8 cellular contexts compared by ENCODE assay signal in genomic region chr4:186587416-186588018, GRCh38. TPM values are rescaled to one million over a fixed set of nuclear protein-coding genes. Genes with fewer than 3 reads are reported as not detected.
DNase-seq lines count a peak whose midpoint lies in the region; TF ChIP-seq lines count a peak whose summit lies in the region.

No MANE protein-coding gene starts in this region.

- H3K56ac ChIP-seq in H9 (ENCODE audit: insufficient read length, low read depth, low read length): no peak overlapping the region

- H3K23me2 ChIP-seq in H9 (ENCODE audit: insufficient read length, low read depth, low read length, poor library complexity, severe bottlenecking): no peaks in the 10 kb centered on the region

- peak; percentile 41 for DNase-seq in NCI-H2196 (lab: John Stamatoyannopoulos, UW; ENCODE audit: unreplicated experiment)
- DNase-seq in NCI-H2196 treated with DMSO at 0.1 percent for 48 hours (lab: John Stamatoyannopoulos, UW; ENCODE audit: unreplicated experiment): no peak
- peak; percentile 42 for DNase-seq in H9
- peak; percentile 36 for DNase-seq in NCI-H460 (ENCODE audit: extremely low read depth, low read depth)
- peak; percentile 79 for DNase-seq in activated CD8-positive, alpha-beta memory T cell treated with anti-CD3 and anti-CD28 coated beads, Interleukin-2, amount 50 U/mL, for 48 hours
- no peak for DNase-seq in esophagus squamous epithelium (lab: John Stamatoyannopoulos, UW)
- peak; percentile 73 for DNase-seq in neural crest cell (ENCODE audit: low read depth, low spot score)
- DNase-seq in testis: peak; percentile 89

- no peak overlapping the region for H2BK120ac ChIP-seq in H9 (ENCODE audit: low read depth, low read length, poor library complexity, severe bottlenecking)

- no peak overlapping the region for H4K8ac ChIP-seq in H9 (replicated peaks; ENCODE audit: insufficient read length, low read depth, low read length)

- H3K36me3 Mint-ChIP-seq in H9 (ENCODE audit: insufficient read depth in 1 of 3, low read depth in 3 of 3) (peaks cover 25 to 68% (median 65%) of the 10 kb centered on the region in 3 experiments), neural crest cell (ENCODE audit: low read depth) (peaks cover 21% of the 10 kb centered on the region)

- no peak overlapping the region for H3K18ac ChIP-seq in H9 (ENCODE audit: insufficient read length, low read depth, low read length)

- no peaks in the 10 kb centered on the region for H4K20me1 ChIP-seq in H9 (ENCODE audit: control insufficient read depth, insufficient read depth, insufficient read length)

- no peak overlapping the region for H2BK15ac ChIP-seq in H9 (ENCODE audit: low read depth, low read length)

- H3K4me1 Mint-ChIP-seq in H9 (peaks cover 5 to 9% of the 10 kb centered on the region in 2 experiments), neural crest cell (peaks cover 17% of the 10 kb centered on the region)

- intact Hi-C loops in esophagus squamous epithelium (cut with DNase I): loop anchor here (5.0 kb wide), 1 partner anchor 290 kb away; no protein-coding TSS in a partner anchor
- intact Hi-C loops in testis (cut with DNase I; ENCODE audit: low total_unique reads): loop anchor here (10.0 kb wide), 1 partner anchor 103 kb away; no protein-coding TSS in a partner anchor

- no peak overlapping the region for H3K23ac ChIP-seq in H9 (ENCODE audit: insufficient read length, low read depth, low read length)

- H3K27ac ChIP-seq in H9 (ENCODE audit: insufficient read length, low read depth, low read length) (no peak overlapping the region), esophagus squamous epithelium (no peak overlapping the region), testis (no peak overlapping the region)

- H4K91ac ChIP-seq in H9 (ENCODE audit: insufficient read length, low read depth, low read length): no peak overlapping the region

- H3K27me3 ChIP-seq in H9 (ENCODE audit: insufficient read depth, low read length) (no peaks in the 10 kb centered on the region), esophagus squamous epithelium (no peaks in the 10 kb centered on the region), testis (no peaks in the 10 kb centered on the region)

- peak; percentile 96 for TF ChIP-seq CTCF in H9 (conservative IDR thresholded peaks at IDR 0.05)
- TF ChIP-seq CTCF in esophagus squamous epithelium (IDR thresholded peaks at IDR 0.05): peak; percentile 59 to 95 (median 78)
- peak; percentile 97 for TF ChIP-seq CTCF in neural crest cell (conservative IDR thresholded peaks at IDR 0.05)
- TF ChIP-seq CTCF in testis (IDR thresholded peaks at IDR 0.05): peak; percentile 82 to 89 (median 82)

- H3K79me2 ChIP-seq in H9 (ENCODE audit: insufficient read depth, low read length): no peaks in the 10 kb centered on the region

- no peak overlapping the region for H3K14ac ChIP-seq in H9 (ENCODE audit: insufficient read depth, low read length)

- H3K27ac Mint-ChIP-seq in H9 (no peak overlapping the region), neural crest cell (ENCODE audit: unreplicated experiment) (no peak overlapping the region)

- H3K79me1 ChIP-seq in H9 (ENCODE audit: insufficient read depth, low read depth, low read length, poor library complexity, severe bottlenecking): no peaks in the 10 kb centered on the region

- H3K4me1 ChIP-seq in H9 (ENCODE audit: insufficient read depth, low read length): no peaks in the 10 kb centered on the region
- H3K4me1 ChIP-seq in esophagus squamous epithelium: no peaks in the 10 kb centered on the region
- no peaks in the 10 kb centered on the region for H3K4me1 ChIP-seq in testis

- H3K4ac ChIP-seq in H9 (ENCODE audit: low read depth, low read length): no peak overlapping the region

- no peak overlapping the region for H3K4me3 Mint-ChIP-seq in H9
- H3K4me3 Mint-ChIP-seq in neural crest cell: no peak overlapping the region

- TF ChIP-seq POLR2A in esophagus squamous epithelium (IDR thresholded peaks at IDR 0.05) (no peak), testis (IDR thresholded peaks at IDR 0.05) (no peak)

- no peak overlapping the region for H4K5ac ChIP-seq in H9 (ENCODE audit: insufficient read length, low read depth, low read length)

- no CpG with 5 or more reads among the region's 4 CpGs for WGBS in H9 (ENCODE audit: extremely low coverage, insufficient read length, low lambda C conversion rate)
- WGBS in esophagus squamous epithelium, 2 donors: 28 to 29% methylated on average over 4 of the region's 4 CpGs
- 39 to 48% methylated on average over 4 of the region's 4 CpGs for WGBS in testis, 2 donors

- H3K9ac ChIP-seq in H9 (ENCODE audit: extremely low read depth, insufficient read length, low read length): no peak overlapping the region

- no peak overlapping the region for H3K4me3 ChIP-seq in esophagus squamous epithelium
- no peak overlapping the region for H3K4me3 ChIP-seq in testis

- H3K4me2 ChIP-seq in H9 (ENCODE audit: insufficient read depth, insufficient read length, low read length): no peak overlapping the region

- H3T11ph ChIP-seq in H9 (ENCODE audit: low read length): no peak overlapping the region

- no peaks in the 10 kb centered on the region for H3K9me3 ChIP-seq in H9 (ENCODE audit: control insufficient read depth, low read depth, low read length)
- no peaks in the 10 kb centered on the region for H3K9me3 ChIP-seq in esophagus squamous epithelium
- no peaks in the 10 kb centered on the region for H3K9me3 ChIP-seq in testis

- H2BK5ac ChIP-seq in H9 (ENCODE audit: insufficient read length, low read length): no peak overlapping the region

- H2BK12ac ChIP-seq in H9 (ENCODE audit: insufficient read length, low read depth, low read length): no peak overlapping the region

- peaks cover 5% of the 10 kb centered on the region in 2 experiments for H3K9me3 Mint-ChIP-seq in H9
- peaks cover 2% of the 10 kb centered on the region for H3K9me3 Mint-ChIP-seq in neural crest cell

- H3K36me3 ChIP-seq in esophagus squamous epithelium (peaks cover 0 to 34% (median 0%) of the 10 kb centered on the region in 3 donors), testis (ENCODE audit: low read depth, missing control alignments) (no peaks in the 10 kb centered on the region)

- H2AK5ac ChIP-seq in H9 (ENCODE audit: insufficient read length, low read length): no peak overlapping the region

- H3K27me3 Mint-ChIP-seq in H9 (ENCODE audit: low read depth) (no peaks in the 10 kb centered on the region), neural crest cell (ENCODE audit: low read depth) (no peaks in the 10 kb centered on the region)

- no peak overlapping the region for H2BK20ac ChIP-seq in H9 (ENCODE audit: low read depth, low read length, poor library complexity, severe bottlenecking)

- no peak overlapping the region for H2AFZ ChIP-seq in H9 (ENCODE audit: low read length)

RNA-seq across cellular contexts. Expression of gene MTNR1A, which starts 32.1 kb away (rescaled TPM):
- total RNA-seq in H9 (2021) (0.57 and 0.97 TPM in 2 replicates), esophagus squamous epithelium (not detected), neural crest cell (0.98 and 1.2 TPM in 2 replicates), testis (1 to 10 TPM; 1.5 to 1.9 TPM)
- not detected in 2 replicates for total RNA-seq in NCI-H460 (2014; rRNA removed; shearing (Covaris generic))
- not detected in 2 replicates for polyA plus RNA-seq in NCI-H460 (2014; cell fraction: nucleus; rRNA removed)
- polyA plus RNA-seq in testis (ENCODE audit: insufficient read depth, low read depth, low replicate concordance): 3.3 TPM

Comparison
In these comparisons a context has a peak if more than half of its experiments do, and no peak if none do; other contexts are left out.
1. DNase-seq: peak in NCI-H2196 (single experiment), H9 (single experiment), NCI-H460 (single experiment), activated CD8-positive, alpha-beta memory T cell treated with anti-CD3 and anti-CD28 coated beads, Interleukin-2, amount 50 U/mL, for 48 hours (single experiment), neural crest cell (single experiment) and testis (single experiment); none in NCI-H2196 treated with DMSO at 0.1 percent for 48 hours (single experiment) and esophagus squamous epithelium (single experiment).
2. Peak in every context shown above with its lines, with median percentiles within 50 percentile points of each other: CTCF ChIP-seq.